ENCODE assay signal across 8 cellular contexts in genomic region chr13:28819748-28820098, GRCh38. TPM values are rescaled to one million over a fixed set of nuclear protein-coding genes. Genes with fewer than 3 reads are reported as not detected.
A peak's percentile ranks its signal among the peaks of the same experiment; 100 is the strongest.
DNase-seq lines count a peak whose midpoint lies in the region; ATAC-seq and TF ChIP-seq lines count a peak whose summit lies in the region.

No MANE protein-coding gene starts in this region.

- TF ChIP-seq CTCF in 22Rv1 (IDR thresholded peaks at IDR 0.05) = peak; percentile 75
- TF ChIP-seq CTCF in activated B cell treated with CpG ODN at 0.5 μM for 24 hours (IDR thresholded peaks at IDR 0.05) = no peak
- TF ChIP-seq CTCF in coronary artery (IDR thresholded peaks at IDR 0.05) = no peak
- no peak for TF ChIP-seq CTCF in lower lobe of right lung (IDR thresholded peaks at IDR 0.05)

- POLR2A ChIA-PET in activated B cell treated with CpG ODN at 0.5 μM for 24 hours (lab: Charles Lee) = no interaction called here

- H3K4me2 ChIP-seq in Karpas-422 (ENCODE audit: low read depth, low read length, poor library complexity, severe bottlenecking) = no peak overlapping the region

- H3K4me3 ChIP-seq in Karpas-422 (ENCODE audit: low read length) (no peak overlapping the region), coronary artery (peak overlapping the region; percentile 79), lower lobe of right lung (no peak overlapping the region)

- H3K27ac ChIP-seq in 22Rv1 = no peak overlapping the region
- no peak overlapping the region for H3K27ac ChIP-seq in Karpas-422 (ENCODE audit: low read length)
- H3K27ac ChIP-seq in coronary artery = peak overlapping the region in 1 of 2 donors; percentile 78
- no peak overlapping the region for H3K27ac ChIP-seq in lower lobe of right lung

- H3K4me1 Mint-ChIP-seq in activated B cell treated with CpG ODN at 0.5 μM for 24 hours = peaks cover 11% of the 10 kb centered on the region
- peaks cover 14% of the 10 kb centered on the region for H3K4me1 Mint-ChIP-seq in stimulated activated naive CD8-positive, alpha-beta T cell treated with anti-CD3 and anti-CD28 coated beads, Interleukin-15, amount 100 ng/mL, for 72 hours

- no peaks in the 10 kb centered on the region; the same call in 1 of the 2 replicates for H4K20me1 ChIP-seq in Karpas-422 (ENCODE audit: insufficient read depth, low read depth, low read length)

- peaks cover 10% of the 10 kb centered on the region for H3K9me3 Mint-ChIP-seq in activated B cell treated with CpG ODN at 0.5 μM for 24 hours
- H3K9me3 Mint-ChIP-seq in stimulated activated naive CD8-positive, alpha-beta T cell treated with anti-CD3 and anti-CD28 coated beads, Interleukin-15, amount 100 ng/mL, for 72 hours = peaks cover 15 to 29% of the 10 kb centered on the region in 2 donors

- H3K4me1 ChIP-seq in Karpas-422 (ENCODE audit: low read length) (no peaks in the 10 kb centered on the region), lower lobe of right lung (peaks cover 7% of the 10 kb centered on the region)

- no peak overlapping the region for H3K9ac ChIP-seq in Karpas-422 (ENCODE audit: low read length)

- H3K4me3 Mint-ChIP-seq in activated B cell treated with CpG ODN at 0.5 μM for 24 hours = no peak overlapping the region
- peak overlapping the region; percentile 19 to 55 for H3K4me3 Mint-ChIP-seq in stimulated activated naive CD8-positive, alpha-beta T cell treated with anti-CD3 and anti-CD28 coated beads, Interleukin-15, amount 100 ng/mL, for 72 hours

- H3K36me3 Mint-ChIP-seq in activated B cell treated with CpG ODN at 0.5 μM for 24 hours (ENCODE audit: low read depth) = no peaks in the 10 kb centered on the region

- H3K27me3 Mint-ChIP-seq in activated B cell treated with CpG ODN at 0.5 μM for 24 hours = peaks cover 57% of the 10 kb centered on the region
- H3K27me3 Mint-ChIP-seq in stimulated activated naive CD8-positive, alpha-beta T cell treated with anti-CD3 and anti-CD28 coated beads, Interleukin-15, amount 100 ng/mL, for 72 hours = peaks cover 89% of the 10 kb centered on the region

- no peak overlapping the region for H3K27ac Mint-ChIP-seq in activated B cell treated with CpG ODN at 0.5 μM for 24 hours
- H3K27ac Mint-ChIP-seq in stimulated activated naive CD8-positive, alpha-beta T cell treated with anti-CD3 and anti-CD28 coated beads, Interleukin-15, amount 100 ng/mL, for 72 hours = no peak overlapping the region

- H3K36me3 ChIP-seq in Karpas-422 (ENCODE audit: insufficient read depth, low read length) (no peaks in the 10 kb centered on the region), lower lobe of right lung (no peaks in the 10 kb centered on the region)

- H3K27me3 ChIP-seq in Karpas-422 (ENCODE audit: low read length) (no peaks in the 10 kb centered on the region; the same call in 1 of the 2 replicates), lower lobe of right lung (ENCODE audit: low read depth) (peaks cover 56% of the 10 kb centered on the region)

- H2AFZ ChIP-seq in Karpas-422 (ENCODE audit: low read length) = no peak overlapping the region

- peak; percentile 53 for DNase-seq in Karpas-422
- DNase-seq in activated B cell treated with CpG ODN at 0.5 μM for 24 hours = peak; percentile 26
- no peak for DNase-seq in coronary artery (ENCODE audit: low spot score)
- peak; percentile 59 for DNase-seq in lower lobe of right lung
- peak; percentile 59 to 63 for DNase-seq in stimulated activated naive CD8-positive, alpha-beta T cell treated with anti-CD3 and anti-CD28 coated beads, Interleukin-15, amount 100 ng/mL, for 72 hours

- intact Hi-C loops in activated B cell treated with CpG ODN at 0.5 μM for 24 hours (cut with micrococcal nuclease) (loop anchor here (2.0 kb wide), 1 partner anchor 549 kb away; no protein-coding TSS in a partner anchor), lower lobe of right lung (cut with DNase I) (no loop called here)

- CTCF ChIA-PET in activated B cell treated with CpG ODN at 0.5 μM for 24 hours (lab: Charles Lee) = no interaction called here

- ATAC-seq in GM18868 (IDR thresholded peaks at IDR 0.05; ENCODE audit: unreplicated experiment) (peak; percentile 75), activated B cell treated with CpG ODN at 0.5 μM for 24 hours (ENCODE audit: low read depth) (peak; percentile 75), lower lobe of right lung (peak; percentile 73 to 82), HG03378 (IDR thresholded peaks at IDR 0.05; ENCODE audit: unreplicated experiment) (no peak)
- peak; percentile 87 for ATAC-seq in stimulated activated naive CD8-positive, alpha-beta T cell treated with anti-CD3 and anti-CD28 coated beads, Interleukin-15, amount 100 ng/mL, for 72 hours

- no peaks in the 10 kb centered on the region for H3K9me2 ChIP-seq in Karpas-422 (replicated peaks; ENCODE audit: insufficient read depth, low read length)

- H3K9me3 ChIP-seq in Karpas-422 (ENCODE audit: low read length) (no peaks in the 10 kb centered on the region), lower lobe of right lung (no peaks in the 10 kb centered on the region)

- no peaks in the 10 kb centered on the region for H3K79me2 ChIP-seq in Karpas-422 (ENCODE audit: low read length)

RNA-seq across cellular contexts. Expression of gene MTUS2, which starts 0.4 kb away (rescaled TPM):
- total RNA-seq in Karpas-422 (2014; rRNA removed; shearing (Covaris generic); ENCODE audit: low replicate concordance) = 4.7 and 6.6 TPM in 2 replicates
- total RNA-seq in activated B cell treated with CpG ODN at 0.5 μM for 24 hours = not detected in 2 replicates
- total RNA-seq in lower lobe of right lung = 0.21 TPM
